In the genomic region with DNA sequence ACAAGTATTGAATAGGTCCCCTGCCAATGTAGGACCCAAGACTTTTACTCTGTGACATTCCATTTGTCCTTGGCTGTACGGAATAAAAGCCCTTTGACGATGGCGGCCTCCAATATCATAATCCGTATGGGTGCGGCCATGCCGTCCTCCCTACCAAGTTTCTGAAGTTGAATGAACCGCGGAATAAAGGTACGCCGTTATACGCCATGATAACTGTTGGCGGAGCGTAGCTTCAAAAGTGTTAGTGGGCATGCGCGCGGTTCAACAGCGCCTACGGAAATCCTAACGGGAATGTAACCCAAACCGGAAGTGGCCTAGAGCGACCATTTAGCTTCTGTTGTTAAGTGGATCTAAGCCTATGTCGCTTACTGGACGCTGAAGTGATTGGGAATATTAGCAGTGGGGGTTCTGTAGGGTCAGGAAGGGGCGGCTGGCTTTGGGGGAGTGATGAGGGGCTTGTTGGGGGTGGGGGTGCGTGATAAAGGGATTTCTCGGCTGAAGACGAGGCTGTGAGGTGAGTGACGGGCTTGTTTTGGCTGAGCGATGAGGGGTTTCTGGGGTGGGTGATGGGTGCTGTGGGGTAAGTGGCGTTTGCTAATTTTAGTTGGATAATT, we compare ENCODE assay signal across 8 cellular contexts. TPM values are rescaled to one million over a fixed set of nuclear protein-coding genes. Genes with fewer than 3 reads are reported as not detected.
DNase-seq lines count a peak whose midpoint lies in the region; ATAC-seq and TF ChIP-seq lines count a peak whose summit lies in the region.

A gene (plus strand): TSS at position 322 of the 614 bp plus-strand sequence. CDS start 2,047 bp downstream, outside the sequence.

- no peak for TF ChIP-seq CTCF in AG04449 (IDR thresholded peaks at IDR 0.05; ENCODE audit: insufficient read depth, low read length, missing control alignments)

- ATAC-seq in GM18907 (IDR thresholded peaks at IDR 0.05; ENCODE audit: unreplicated experiment): peak; percentile 86
- peak; percentile 88 for ATAC-seq in HG03280 (IDR thresholded peaks at IDR 0.05; ENCODE audit: unreplicated experiment)
- peak; percentile 100 for ATAC-seq in left lobe of liver

- CTCF ChIA-PET in AG04449 (lab: Yijun Ruan, JAX): interaction anchor here (1.0 to 1.8 kb wide), 3 partner anchors 57 to 88 kb away, joined by 3 to 4 read pairs (median 3); no protein-coding TSS in a partner anchor

- POLR2A ChIA-PET in AG04449 (lab: Yijun Ruan, JAX): interaction anchor here (0.6 to 1.8 kb wide), 5 partner anchors 89 to 203 kb away, joined by 4 to 6 read pairs (median 5); no protein-coding TSS in a partner anchor

- peak; percentile 74 for DNase-seq in AG04449 (ENCODE audit: low read depth, low spot score)
- DNase-seq in NCI-H524 treated with DMSO at 0.1 percent for 48 hours (lab: John Stamatoyannopoulos, UW): peak; percentile 92
- DNase-seq in activated CD4-positive, alpha-beta T cell treated with anti-CD3 and anti-CD28 coated beads, Interleukin-2, amount 50 U/mL, for 1 hour: peak; percentile 82
- DNase-seq in dermis blood vessel endothelial cell: peak; percentile 98
- peak; percentile 97 for DNase-seq in left lobe of liver (ENCODE audit: low spot score)
- DNase-seq in stimulated activated CD4-positive, alpha-beta T cell treated with anti-CD3 and anti-CD28 coated beads, Interleukin-1b, Interleukin-23, amount 100 ng/mL, for 48 hours: peak; percentile 87

- peak within 1 kb of the TSS; percentile 72 for H3K4me3 ChIP-seq in AG04449 (ENCODE audit: low read depth, low read length)

RNA-seq across cellular contexts. Expression of the gene that starts here (rescaled TPM):
- 4.3 and 8.3 TPM in 2 replicates for total RNA-seq in dermis blood vessel endothelial cell
- total RNA-seq in left lobe of liver: 5.2 TPM

Comparison
In these comparisons a context has a peak if more than half of its experiments do, and no peak if none do; other contexts are left out.
1. Peak in every context shown above with its lines: DNase-seq, ATAC-seq and H3K4me3 ChIP-seq.